In the genomic region with DNA sequence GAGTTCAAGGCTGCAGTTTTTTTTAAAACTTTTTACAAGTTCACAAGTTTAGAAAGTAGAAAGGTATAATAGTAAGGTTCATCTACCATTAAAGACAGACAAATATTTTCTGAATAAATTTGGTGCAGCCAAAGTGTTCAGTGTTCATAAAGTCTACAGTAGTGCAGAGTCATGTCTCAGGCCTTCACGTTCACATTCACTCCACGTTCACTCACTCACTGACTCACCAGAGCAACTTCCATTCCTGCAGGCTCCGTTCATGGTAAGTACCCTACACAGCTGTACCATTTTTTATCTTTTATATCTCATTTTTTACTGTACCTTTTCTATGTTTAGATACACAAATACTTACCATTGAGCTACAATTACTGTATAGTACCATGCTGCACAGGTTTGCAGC, we compare ENCODE assay signal across 18 cellular contexts.
A peak's percentile ranks its signal among the peaks of the same experiment; 100 is the strongest.
DNase-seq lines count a peak whose midpoint lies in the region; ATAC-seq lines count a peak whose summit lies in the region.
"Had no signal": no experiment of that assay in that cellular context is flagged by ENCODE, and none has a peak within 500 bp of the region (broad histone marks: within the 10 kb centered on the region; RNA-seq: fewer than 3 reads in every experiment).

No MANE protein-coding gene starts in this region.

- peak; percentile 32 for DNase-seq in GM04504 (ENCODE audit: low read depth)
- DNase-seq in RPMI7951 (ENCODE audit: low read depth) = peak; percentile 29
- peak; percentile 40 for DNase-seq in dedifferentiated amniotic fluid mesenchymal stem cell (ENCODE audit: extremely low spot score)
- DNase-seq in trophoblast cell = peak; percentile 77 to 85
- no peak for DNase-seq in iPS-NIHi7 (ENCODE audit: extremely low spot score)
- DNase-seq in ecto neural progenitor cell (ENCODE audit: low spot score) = no peak
- DNase-seq in NAMALWA (ENCODE audit: low spot score) = no peak
- DNase-seq: activated naive CD4-positive, alpha-beta T cell treated with anti-CD3 and anti-CD28 coated beads, Interleukin-2, amount 50 U/mL, for 16 hours; CD4-positive, CD25-positive, alpha-beta regulatory T cell; dermis blood vessel endothelial cell; heart right ventricle; mammary epithelial cell; naive thymus-derived CD4-positive, alpha-beta T cell; NCI-H146; RPMI8226; stimulated activated CD8-positive, alpha-beta memory T cell treated with anti-CD3 and anti-CD28 coated beads, Interleukin-4, amount 100 ng/mL, for 48 hours had no signal

- no peak overlapping the region for H2BK12ac ChIP-seq in trophoblast cell (ENCODE audit: low read length)

- H3K27me3 ChIP-seq in trophoblast cell (ENCODE audit: insufficient read depth, low read length) = no peaks in the 10 kb centered on the region
- H3K27me3 ChIP-seq: heart right ventricle had no signal

- no peak overlapping the region for H4K8ac ChIP-seq in trophoblast cell (ENCODE audit: low read depth, low read length)

- no peak overlapping the region for H4K91ac ChIP-seq in trophoblast cell (ENCODE audit: low read depth, low read length)

- H3K79me2 ChIP-seq in trophoblast cell (ENCODE audit: control insufficient read depth, insufficient read depth, low read length, poor library complexity) = no peaks in the 10 kb centered on the region

- no peak overlapping the region for H3K23ac ChIP-seq in trophoblast cell (ENCODE audit: low read length)

- H3K27ac ChIP-seq in trophoblast cell (ENCODE audit: low read depth, low read length) = no peak overlapping the region
- H3K27ac ChIP-seq: thoracic aorta had no signal

- no peak overlapping the region for H3K4me3 ChIP-seq in trophoblast cell (ENCODE audit: low read depth, low read length)
- H3K4me3 ChIP-seq: heart right ventricle, thoracic aorta had no signal

- H3K14ac ChIP-seq in trophoblast cell (ENCODE audit: low read length) = no peak overlapping the region

- H3K36me3 ChIP-seq in trophoblast cell (ENCODE audit: control insufficient read depth in 1 of 2, insufficient read depth in 2 of 2, low read length in 2 of 2) = peaks cover 18 to 37% of the 10 kb centered on the region in 2 experiments

- H3K9ac ChIP-seq in trophoblast cell (ENCODE audit: low read length) = no peak overlapping the region

- no peak for ATAC-seq in HG02870 (IDR thresholded peaks at IDR 0.05; ENCODE audit: unreplicated experiment)
- ATAC-seq: heart right ventricle; naive thymus-derived CD4-positive, alpha-beta T cell had no signal

- H3K4ac ChIP-seq in trophoblast cell (ENCODE audit: low read depth, low read length) = no peak overlapping the region

- no peak overlapping the region for H3K18ac ChIP-seq in trophoblast cell (ENCODE audit: low read length)

- H4K12ac ChIP-seq in trophoblast cell (ENCODE audit: low read depth, low read length) = no peak overlapping the region

- H2AFZ ChIP-seq in trophoblast cell (ENCODE audit: insufficient read depth, low read length, poor library complexity) = no peak overlapping the region

- H3K79me1 ChIP-seq in trophoblast cell (ENCODE audit: low read length) = no peaks in the 10 kb centered on the region

- no peak overlapping the region for H2AK5ac ChIP-seq in trophoblast cell (ENCODE audit: low read length)

- no peak overlapping the region for H3K4me2 ChIP-seq in trophoblast cell (ENCODE audit: low read length)

- H3K4me1 ChIP-seq in trophoblast cell (ENCODE audit: control insufficient read depth in 1 of 2, insufficient read depth in 2 of 2, low read length in 2 of 2) = no peaks in the 10 kb centered on the region
- H3K4me1 ChIP-seq: heart right ventricle had no signal

- WGBS in trophoblast cell (ENCODE audit: extremely low coverage, insufficient coverage, insufficient read length) = no CpG with 5 or more reads among the region's 3 CpGs

- H2BK120ac ChIP-seq in trophoblast cell (ENCODE audit: insufficient read depth, low read length, poor library complexity) = no peak overlapping the region

- no peaks in the 10 kb centered on the region for H3K9me3 ChIP-seq in trophoblast cell (ENCODE audit: insufficient read depth, low read depth, low read length)
- H3K9me3 ChIP-seq: heart right ventricle, thoracic aorta had no signal

- H2BK5ac ChIP-seq in trophoblast cell (ENCODE audit: low read depth, low read length, poor library complexity) = no peak overlapping the region

Comparison
In these comparisons a context has a peak if more than half of its experiments do, and no peak if none do; other contexts are left out.
1. DNase-seq: peak in GM04504 (single experiment), RPMI7951 (single experiment), dedifferentiated amniotic fluid mesenchymal stem cell (single experiment) and trophoblast cell (2 of 2); none in iPS-NIHi7 (single experiment), ecto neural progenitor cell (single experiment) and NAMALWA (single experiment).